8 cellular contexts compared by ENCODE assay signal in genomic region chr5:119309290-119309818, GRCh38. TPM values are rescaled to one million over a fixed set of nuclear protein-coding genes. Genes with fewer than 3 reads are reported as not detected.
DNase-seq lines count a peak whose midpoint lies in the region; ATAC-seq and TF ChIP-seq lines count a peak whose summit lies in the region.

No MANE protein-coding gene starts in this region.

- TF ChIP-seq CTCF in OCI-LY1 (IDR thresholded peaks at IDR 0.05; ENCODE audit: low read length) = no peak
- TF ChIP-seq CTCF in MCF 10A (IDR thresholded peaks at IDR 0.05; ENCODE audit: unreplicated experiment) = no peak

- no peaks in the 10 kb centered on the region for H3K36me3 Mint-ChIP-seq in MCF 10A (ENCODE audit: insufficient read depth, unreplicated experiment)

- ATAC-seq in GM18502 (IDR thresholded peaks at IDR 0.05; ENCODE audit: poor library complexity, unreplicated experiment) = peak; percentile 9
- peak; percentile 14 for ATAC-seq in GM21717 (IDR thresholded peaks at IDR 0.05; ENCODE audit: unreplicated experiment)

- POLR2A ChIA-PET in MCF 10A (lab: Yijun Ruan, JAX) = interaction anchor here (1.1 kb wide), 1 partner anchor 41 kb away, joined by 3 read pairs; no protein-coding TSS in a partner anchor

- no peak overlapping the region for H2AFZ ChIP-seq in OCI-LY1 (ENCODE audit: low read length)

- peaks cover 18% of the 10 kb centered on the region for H3F3A ChIP-seq in OCI-LY1 (ENCODE audit: insufficient read depth, low read length)

- DNase-seq in MCF 10A (ENCODE audit: unreplicated experiment) = no peak
- no peak for DNase-seq in activated CD4-positive, CD25-positive, alpha-beta regulatory T cell treated with anti-CD3 and anti-CD28 coated beads, Interleukin-2, amount 50 U/mL, for 72 hours
- DNase-seq in G401 (ENCODE audit: low spot score) = no peak
- DNase-seq in activated effector memory CD4-positive, alpha-beta T cell treated with Interleukin-2 at 50 U/mL for 16 hours = no peak

- no CpG with 5 or more reads among the region's 4 CpGs for WGBS in mesodermal cell (ENCODE audit: insufficient coverage in 2 of 2), 2 experiments

- peak overlapping the region; percentile 29 for H3K4me3 ChIP-seq in OCI-LY1 (ENCODE audit: low read depth, low read length, poor library complexity, severe bottlenecking)
- no peak overlapping the region for H3K4me3 ChIP-seq in mesodermal cell (ENCODE audit: extremely low read depth, insufficient read depth, low read length, poor library complexity, severe bottlenecking)

- in situ Hi-C loops in G401 (cut with HindIII; ENCODE audit: low sequenced_read_pairs) = no loop called here

- no peaks in the 10 kb centered on the region for H3K27me3 Mint-ChIP-seq in MCF 10A (ENCODE audit: insufficient read depth, unreplicated experiment)

- H3K4me1 ChIP-seq in OCI-LY1 (ENCODE audit: insufficient read depth, low read length, severe bottlenecking) = peaks cover 100% of the 10 kb centered on the region
- peaks cover 28% of the 10 kb centered on the region for H3K4me1 ChIP-seq in mesodermal cell (ENCODE audit: control insufficient read depth, insufficient read depth, low read length, poor library complexity, severe bottlenecking)

- H3K9ac ChIP-seq in OCI-LY1 (ENCODE audit: low read length) = peak overlapping the region; percentile 43

- intact Hi-C loops in MCF 10A (cut with micrococcal nuclease) = no loop called here

- H3K4me2 ChIP-seq in OCI-LY1 (ENCODE audit: low read length) = peak overlapping the region; percentile 54

- no peaks in the 10 kb centered on the region for H3K9me3 Mint-ChIP-seq in MCF 10A (ENCODE audit: unreplicated experiment)

- peaks cover 6% of the 10 kb centered on the region for H3K4me1 Mint-ChIP-seq in MCF 10A (ENCODE audit: insufficient read depth, unreplicated experiment)

- no peaks in the 10 kb centered on the region for H4K20me1 ChIP-seq in OCI-LY1 (ENCODE audit: insufficient read depth, low read length)

- H3K4me3 Mint-ChIP-seq in MCF 10A (ENCODE audit: unreplicated experiment) = no peak overlapping the region

- H3K9me2 ChIP-seq in OCI-LY1 (ENCODE audit: low read depth, low read length) = no peaks in the 10 kb centered on the region

- peaks cover 16% of the 10 kb centered on the region for H3K36me3 ChIP-seq in OCI-LY1 (ENCODE audit: insufficient read depth, low read length)
- no peaks in the 10 kb centered on the region for H3K36me3 ChIP-seq in mesodermal cell (ENCODE audit: control insufficient read depth, insufficient read depth, low read length)

- no TSS peak for BruUV-seq in MCF 10A (replicated peaks; lab: Mats Ljungman, UMichigan)

- H3K27ac ChIP-seq in OCI-LY1 (ENCODE audit: low read depth, low read length, poor library complexity, severe bottlenecking) (peak overlapping the region; percentile 95), mesodermal cell (ENCODE audit: low read depth, low read length, severe bottlenecking) (peak overlapping the region; percentile 64)

- CTCF ChIA-PET in MCF 10A (lab: Yijun Ruan, JAX) = interaction anchor here (5.0 kb wide), 1 partner anchor 102 kb away, joined by 28 read pairs; no protein-coding TSS in a partner anchor

- no peaks in the 10 kb centered on the region for H3K27me3 ChIP-seq in OCI-LY1 (ENCODE audit: insufficient read depth, low read length)

- H3K9me3 ChIP-seq in OCI-LY1 (ENCODE audit: low read length) (no peaks in the 10 kb centered on the region), mesodermal cell (ENCODE audit: control insufficient read depth, low read length) (no peaks in the 10 kb centered on the region)

- H3K79me2 ChIP-seq in OCI-LY1 (ENCODE audit: insufficient read depth, low read length) = peaks cover 61% of the 10 kb centered on the region

- H3K27ac Mint-ChIP-seq in MCF 10A (ENCODE audit: low read depth, unreplicated experiment) = no peak overlapping the region

RNA-seq across cellular contexts. Expression of gene TNFAIP8, which starts 46.5 kb away (rescaled TPM):
- polyA plus RNA-seq in mesodermal cell (2013, experiment 1 of 2) = 19.2 TPM
- 22.3 TPM for polyA plus RNA-seq in mesodermal cell (2013, experiment 2 of 2)
- total RNA-seq in MCF 10A (2022) = 13.0 and 16.2 TPM in 2 replicates
- total RNA-seq in G401 (2014; rRNA removed; shearing (Covaris generic)) = 22.6 and 39.4 TPM in 2 replicates
